8 cellular contexts compared by ENCODE assay signal in the genomic region with DNA sequence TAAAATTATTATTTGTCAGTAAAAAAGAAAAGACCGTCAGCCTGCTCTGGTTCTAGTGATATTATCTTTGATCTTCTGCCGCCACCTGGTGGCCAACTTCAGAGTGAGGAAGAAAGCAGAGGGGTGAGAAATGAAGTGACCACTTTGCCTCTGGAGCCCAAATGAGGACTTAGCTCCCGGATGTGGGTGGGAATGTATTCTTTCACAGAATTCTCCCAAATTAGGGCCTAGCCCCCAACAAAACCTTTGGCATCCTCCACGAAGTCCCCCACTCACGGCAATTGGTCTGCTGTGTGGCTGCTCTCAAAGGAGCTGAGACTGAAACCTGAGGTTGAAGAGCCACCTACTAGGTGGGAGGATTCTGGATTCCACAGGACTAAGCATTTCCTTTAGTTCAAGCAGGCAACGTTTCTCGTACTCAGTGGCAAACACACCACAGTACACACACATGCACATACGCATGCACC. TPM values are rescaled to one million over a fixed set of nuclear protein-coding genes. Genes with fewer than 3 reads are reported as not detected.
DNase-seq lines count a peak whose midpoint lies in the region; ATAC-seq, FAIRE-seq and TF ChIP-seq lines count a peak whose summit lies in the region.

No MANE protein-coding gene starts in this region.

- TF ChIP-seq CTCF in 22Rv1 (IDR thresholded peaks at IDR 0.05): peak; percentile 77
- TF ChIP-seq CTCF in endothelial cell (IDR thresholded peaks at IDR 0.05; ENCODE audit: unreplicated experiment): peak; percentile 81

- ATAC-seq in HG03571 (IDR thresholded peaks at IDR 0.05; ENCODE audit: unreplicated experiment): peak; percentile 49
- peak; percentile 38 for ATAC-seq in activated CD8-positive, alpha-beta memory T cell treated with anti-CD3 and anti-CD28 coated beads, Interleukin-2, amount 10 ng/mL, durations not matched to agents 7 days and 5 days

- no peak for DNase-seq in GM12891 (ENCODE audit: insufficient read length, low spot score)
- DNase-seq in NOMO-1 treated with dmso at 0.1 percent for 144 hours (lab: John Stamatoyannopoulos, UW; ENCODE audit: unreplicated experiment): peak; percentile 20
- peak; percentile 89 for DNase-seq in activated CD8-positive, alpha-beta memory T cell treated with anti-CD3 and anti-CD28 coated beads, Interleukin-2, amount 10 ng/mL, durations not matched to agents 7 days and 5 days
- DNase-seq in endothelial cell (ENCODE audit: low spot score): peak; percentile 81
- peak; percentile 88 for DNase-seq in mucosa of gallbladder (ENCODE audit: low spot score)
- peak; percentile 90 for DNase-seq in stimulated activated CD8-positive, alpha-beta memory T cell treated with anti-CD3 and anti-CD28 coated beads, Interleukin-4, amount 100 ng/mL, for 48 hours

- H3K4me3 Mint-ChIP-seq in activated CD8-positive, alpha-beta memory T cell treated with anti-CD3 and anti-CD28 coated beads, Interleukin-2, amount 10 ng/mL, durations not matched to agents 7 days and 5 days: peak overlapping the region; percentile 64
- H3K4me3 Mint-ChIP-seq in endothelial cell (ENCODE audit: unreplicated experiment): no peak overlapping the region

- no peak for TF ChIP-seq POLR2A in GM12891 (IDR thresholded peaks at IDR 0.05; ENCODE audit: low read depth, low read length)

- CTCF ChIA-PET in activated CD8-positive, alpha-beta memory T cell treated with anti-CD3 and anti-CD28 coated beads, Interleukin-2, amount 10 ng/mL, durations not matched to agents 7 days and 5 days (lab: Charles Lee): interaction anchor here (0.7 to 5.7 kb wide), 27 partner anchors 9 to 922 kb away, joined by 3 to 74 read pairs (median 4); partner anchors contain the start of genes ARMC5 and PYCARD

- H3K27ac Mint-ChIP-seq in activated CD8-positive, alpha-beta memory T cell treated with anti-CD3 and anti-CD28 coated beads, Interleukin-2, amount 10 ng/mL, durations not matched to agents 7 days and 5 days: peak overlapping the region; percentile 86
- H3K27ac Mint-ChIP-seq in endothelial cell (ENCODE audit: unreplicated experiment): peak overlapping the region; percentile 77

- H3K27me3 Mint-ChIP-seq in activated CD8-positive, alpha-beta memory T cell treated with anti-CD3 and anti-CD28 coated beads, Interleukin-2, amount 10 ng/mL, durations not matched to agents 7 days and 5 days: no peaks in the 10 kb centered on the region
- peaks cover 3% of the 10 kb centered on the region for H3K27me3 Mint-ChIP-seq in endothelial cell (ENCODE audit: unreplicated experiment)

- peak; percentile 65 for FAIRE-seq in GM12891 (lab: Jason Lieb, UNC)

- H3K36me3 Mint-ChIP-seq in activated CD8-positive, alpha-beta memory T cell treated with anti-CD3 and anti-CD28 coated beads, Interleukin-2, amount 10 ng/mL, durations not matched to agents 7 days and 5 days: peaks cover 17% of the 10 kb centered on the region
- no peaks in the 10 kb centered on the region for H3K36me3 Mint-ChIP-seq in endothelial cell (ENCODE audit: low read depth, unreplicated experiment)

- H3K27ac ChIP-seq in 22Rv1: no peak overlapping the region

- peaks cover 53% of the 10 kb centered on the region for H3K4me1 Mint-ChIP-seq in activated CD8-positive, alpha-beta memory T cell treated with anti-CD3 and anti-CD28 coated beads, Interleukin-2, amount 10 ng/mL, durations not matched to agents 7 days and 5 days
- peaks cover 21% of the 10 kb centered on the region for H3K4me1 Mint-ChIP-seq in endothelial cell (ENCODE audit: unreplicated experiment)

- H3K9me3 Mint-ChIP-seq in activated CD8-positive, alpha-beta memory T cell treated with anti-CD3 and anti-CD28 coated beads, Interleukin-2, amount 10 ng/mL, durations not matched to agents 7 days and 5 days (ENCODE audit: low read depth): peaks cover 3% of the 10 kb centered on the region
- peaks cover 4% of the 10 kb centered on the region for H3K9me3 Mint-ChIP-seq in endothelial cell (ENCODE audit: unreplicated experiment)

TF ChIP-seq in GM12891, 5 proteins besides CTCF, POLR2A, EP300 and RAD21:
- TF ChIP-seq POU2F2 (IDR thresholded peaks at IDR 0.05; ENCODE audit: low read depth, low read length) (no peak), TAF1 (IDR thresholded peaks at IDR 0.05; ENCODE audit: low read depth, low read length) (no peak), SPI1 (IDR thresholded peaks at IDR 0.05; ENCODE audit: low read depth, low read length) (no peak), PAX5 (IDR thresholded peaks at IDR 0.05; ENCODE audit: insufficient read depth, low read length, severe bottlenecking) (no peak), POLR2AphosphoS5 (IDR thresholded peaks at IDR 0.05; ENCODE audit: low read depth, low read length) (no peak)

RNA-seq across cellular contexts. Expression of gene ZNF267, which starts 4.9 kb away (rescaled TPM):
- 16.4 TPM for polyA plus RNA-seq in GM12891 (2012; ENCODE audit: low read depth, missing spikeins)
- 10 to 100 TPM; 54.1 to 64.1 TPM for total RNA-seq in activated CD8-positive, alpha-beta memory T cell treated with anti-CD3 and anti-CD28 coated beads, Interleukin-2, amount 10 ng/mL, durations not matched to agents 7 days and 5 days
- 23.1 TPM for total RNA-seq in endothelial cell (ENCODE audit: unreplicated experiment)
- total RNA-seq in mucosa of gallbladder: 15.8 TPM
